ENCODE assay signal across 9 cellular contexts in genomic region chr13:110965038-110965754, GRCh38.
DNase-seq lines count a peak whose midpoint lies in the region; ATAC-seq, FAIRE-seq and TF ChIP-seq lines count a peak whose summit lies in the region.
"Had no signal": no experiment of that assay in that cellular context is flagged by ENCODE, and none has a peak within 500 bp of the region (broad histone marks: within the 10 kb centered on the region; RNA-seq: fewer than 3 reads in every experiment).

No MANE protein-coding gene starts in this region.

- FAIRE-seq in urothelium cell line (lab: Jason Lieb, UNC), result no peak

- no peak for TF ChIP-seq CTCF in epithelial cell of esophagus (IDR thresholded peaks at IDR 0.05; ENCODE audit: insufficient read depth, low read depth, low read length, missing control alignments)

- ATAC-seq in GM18861 (IDR thresholded peaks at IDR 0.05; ENCODE audit: unreplicated experiment) (peak; percentile 92), HG02588 (IDR thresholded peaks at IDR 0.05; ENCODE audit: unreplicated experiment) (peak; percentile 91)

- no peak overlapping the region for H3K4me3 ChIP-seq in epithelial cell of esophagus (ENCODE audit: low read length)
- H3K4me3 ChIP-seq: lung had no signal

- peak; percentile 27 for DNase-seq in NCI-H69 (lab: John Stamatoyannopoulos, UW)
- DNase-seq in epithelial cell of esophagus (ENCODE audit: low read depth), result peak; percentile 92
- DNase-seq in urothelium cell line (ENCODE audit: low spot score), result no peak
- no peak for DNase-seq in NCI-H510A (lab: John Stamatoyannopoulos, UW)
- no peak for DNase-seq in anterior cingulate cortex (lab: John Stamatoyannopoulos, UW)
- no peak for DNase-seq in SKM-1 treated with dmso at 0.1 percent for 144 hours (lab: John Stamatoyannopoulos, UW; ENCODE audit: unreplicated experiment)

Comparison
In these comparisons a context has a peak if more than half of its experiments do, and no peak if none do; other contexts are left out.
1. DNase-seq: peak in NCI-H69 (single experiment) and epithelial cell of esophagus (single experiment); none in urothelium cell line (single experiment), NCI-H510A (single experiment), anterior cingulate cortex (0 of 58) and SKM-1 treated with dmso at 0.1 percent for 144 hours (single experiment).